ENCODE assay signal across 8 cellular contexts in genomic region chr16:682493-683395, GRCh38. TPM values are rescaled to one million over a fixed set of nuclear protein-coding genes. Genes with fewer than 3 reads are reported as not detected.
DNase-seq lines count a peak whose midpoint lies in the region; ATAC-seq and TF ChIP-seq lines count a peak whose summit lies in the region.

No MANE protein-coding gene starts in this region.

- no peak overlapping the region for H2BK5ac ChIP-seq in trophoblast cell (ENCODE audit: low read depth, low read length, poor library complexity)

- peak overlapping the region; percentile 5 for H3K4ac ChIP-seq in trophoblast cell (ENCODE audit: low read depth, low read length)

- peak overlapping the region; percentile 30 for H3K9ac ChIP-seq in trophoblast cell (ENCODE audit: low read length)

- no peaks in the 10 kb centered on the region for H3K27me3 ChIP-seq in Peyer's patch
- H3K27me3 ChIP-seq in trophoblast cell (ENCODE audit: insufficient read depth, low read length) = no peaks in the 10 kb centered on the region

- H2AFZ ChIP-seq in trophoblast cell (ENCODE audit: insufficient read depth, low read length, poor library complexity) = no peak overlapping the region

- H3K79me1 ChIP-seq in trophoblast cell (ENCODE audit: low read length) = peaks cover 14% of the 10 kb centered on the region

- no peak for ATAC-seq in GM18498 (IDR thresholded peaks at IDR 0.05; ENCODE audit: unreplicated experiment)
- ATAC-seq in GM21423 (IDR thresholded peaks at IDR 0.05; ENCODE audit: unreplicated experiment) = no peak

- no peak for DNase-seq in GM12865 (ENCODE audit: low read depth)
- DNase-seq in Peyer's patch = no peak
- DNase-seq in epithelial cell of prostate (ENCODE audit: low read depth, low spot score) = no peak
- DNase-seq in trophoblast cell = no peak
- no peak for DNase-seq in SKM-1 treated with dmso at 0.1 percent for 144 hours (lab: John Stamatoyannopoulos, UW; ENCODE audit: unreplicated experiment)
- no peak for DNase-seq in NCI-H2227 treated with DMSO at 0.1 percent for 48 hours (lab: John Stamatoyannopoulos, UW)

- H3K14ac ChIP-seq in trophoblast cell (ENCODE audit: low read length) = no peak overlapping the region

- H4K8ac ChIP-seq in trophoblast cell (ENCODE audit: low read depth, low read length) = no peak overlapping the region

- H3K9me3 ChIP-seq in Peyer's patch (no peaks in the 10 kb centered on the region), trophoblast cell (ENCODE audit: insufficient read depth, low read depth, low read length) (peaks cover 6% of the 10 kb centered on the region)

- no peak overlapping the region for H2AK5ac ChIP-seq in trophoblast cell (ENCODE audit: low read length)

- H3K36me3 ChIP-seq in Peyer's patch (peaks cover 0 to 32% (median 0%) of the 10 kb centered on the region in 3 donors), trophoblast cell (ENCODE audit: control insufficient read depth in 1 of 2, insufficient read depth in 2 of 2, low read length in 2 of 2) (peaks cover 52 to 57% of the 10 kb centered on the region in 2 experiments)

- no peak for TF ChIP-seq CTCF in GM12865 (IDR thresholded peaks at IDR 0.05; ENCODE audit: insufficient read depth, low read depth, low read length, missing control alignments)
- no peak for TF ChIP-seq CTCF in Peyer's patch (IDR thresholded peaks at IDR 0.05)

- H3K27ac ChIP-seq in Peyer's patch (no peak overlapping the region), epithelial cell of prostate (peak overlapping the region; percentile 79), trophoblast cell (ENCODE audit: low read depth, low read length) (no peak overlapping the region)

- no peak overlapping the region for H4K91ac ChIP-seq in trophoblast cell (ENCODE audit: low read depth, low read length)

- no peak overlapping the region for H2BK120ac ChIP-seq in trophoblast cell (ENCODE audit: insufficient read depth, low read length, poor library complexity)

- WGBS in trophoblast cell (ENCODE audit: extremely low coverage, insufficient coverage, insufficient read length) = no CpG with 5 or more reads among the region's 36 CpGs

- H3K4me3 ChIP-seq in GM12865 (ENCODE audit: low read depth, low read length) (peak overlapping the region; percentile 54), Peyer's patch (peak overlapping the region in 3 of 4 donors; percentile 58 to 83 (median 83)), trophoblast cell (ENCODE audit: low read depth, low read length) (no peak overlapping the region)

- no peak overlapping the region for H2BK12ac ChIP-seq in trophoblast cell (ENCODE audit: low read length)

- H3K79me2 ChIP-seq in trophoblast cell (ENCODE audit: control insufficient read depth, insufficient read depth, low read length, poor library complexity) = peaks cover 21% of the 10 kb centered on the region

- TF ChIP-seq POLR2A in Peyer's patch (IDR thresholded peaks at IDR 0.05) = no peak

- peak overlapping the region; percentile 90 for H3K4me2 ChIP-seq in trophoblast cell (ENCODE audit: low read length)

- H3K23ac ChIP-seq in trophoblast cell (ENCODE audit: low read length) = no peak overlapping the region

- no peak overlapping the region for H3K18ac ChIP-seq in trophoblast cell (ENCODE audit: low read length)

- peaks cover 0 to 45% (median 32%) of the 10 kb centered on the region in 4 donors for H3K4me1 ChIP-seq in Peyer's patch
- peaks cover 27 to 32% of the 10 kb centered on the region in 2 experiments for H3K4me1 ChIP-seq in trophoblast cell (ENCODE audit: control insufficient read depth in 1 of 2, insufficient read depth in 2 of 2, low read length in 2 of 2)

- no peak overlapping the region for H4K12ac ChIP-seq in trophoblast cell (ENCODE audit: low read depth, low read length)

RNA-seq across cellular contexts. Expression of gene JMJD8, which starts 1.4 kb away (rescaled TPM):
- total RNA-seq in Peyer's patch = 10 to 100 TPM; 45.6 to 56.1 (median 51.9) TPM
- 38.3 and 39.8 TPM in 2 replicates for polyA plus RNA-seq in trophoblast cell (2013)

RNA-seq across cellular contexts. Expression of gene STUB1, which starts 2.5 kb away (rescaled TPM):
- 100 to 1,000 TPM in 3 of 4 donors, 10 to 100 TPM in 1; 96.0 to 291 (median 107) TPM for total RNA-seq in Peyer's patch
- 96.7 and 97.1 TPM in 2 replicates for polyA plus RNA-seq in trophoblast cell (2013)

RNA-seq across cellular contexts. Expression of gene RHBDL1, which starts 7.3 kb away (rescaled TPM):
- total RNA-seq in Peyer's patch = 10 to 100 TPM in 2 of 4 donors, 1 to 10 TPM in 2; 4.1 to 13.6 (median 9.9) TPM
- polyA plus RNA-seq in trophoblast cell (2013) = 1.3 TPM in 2 replicates

RNA-seq across cellular contexts. Expression of gene WDR24, which starts 7.5 kb away (rescaled TPM):
- 10 to 100 TPM in 3 of 4 donors, 1 to 10 TPM in 1; 8.3 to 20.4 (median 15.4) TPM for total RNA-seq in Peyer's patch
- 8.8 and 9.1 TPM in 2 replicates for polyA plus RNA-seq in trophoblast cell (2013)

RNA-seq across cellular contexts. Expression of gene RHOT2, which starts 14.8 kb away (rescaled TPM):
- 100 to 1,000 TPM; 110 to 416 (median 239) TPM for total RNA-seq in Peyer's patch
- polyA plus RNA-seq in trophoblast cell (2013) = 74.5 and 75.8 TPM in 2 replicates
